In genomic region chr1:204920967-204921366, GRCh38 we compare ENCODE assay signal across 19 cellular contexts. TPM values are rescaled to one million over a fixed set of nuclear protein-coding genes. Genes with fewer than 3 reads are reported as not detected.
DNase-seq lines count a peak whose midpoint lies in the region; ATAC-seq and TF ChIP-seq lines count a peak whose summit lies in the region.
"Had no signal": no experiment of that assay in that cellular context is flagged by ENCODE, and none has a peak within 500 bp of the region (broad histone marks: within the 10 kb centered on the region; RNA-seq: fewer than 3 reads in every experiment).

No MANE protein-coding gene starts in this region.

- no peaks in the 10 kb centered on the region for H3K9me3 Mint-ChIP-seq in naive thymus-derived CD4-positive, alpha-beta T cell

- H3K27me3 ChIP-seq in HUES64 (ENCODE audit: insufficient read depth, low read length) (no peaks in the 10 kb centered on the region), mesendoderm (ENCODE audit: insufficient read depth, low read length, poor library complexity) (no peaks in the 10 kb centered on the region), BE2C (no peaks in the 10 kb centered on the region)
- no peaks in the 10 kb centered on the region for H3K27me3 ChIP-seq in naive thymus-derived CD4-positive, alpha-beta T cell (ENCODE audit: control insufficient read depth in 2 of 2, insufficient read depth in 2 of 2, low read length in 2 of 2)
- H3K27me3 ChIP-seq: SJSA1 had no signal

- H3K18ac ChIP-seq in mesendoderm (ENCODE audit: low read length) = peak overlapping the region; percentile 33

- H2BK5ac ChIP-seq in mesendoderm (ENCODE audit: low read length) = peak overlapping the region; percentile 91

- TF ChIP-seq CTCF in 22Rv1 (IDR thresholded peaks at IDR 0.05) (no peak), BE2C (IDR thresholded peaks at IDR 0.05; ENCODE audit: low read depth, low read length) (no peak)

- H3K27ac ChIP-seq in 22Rv1 = peak overlapping the region; percentile 93
- peak overlapping the region; percentile 12; the same call in 1 of the 2 replicates for H3K27ac ChIP-seq in HUES64 (ENCODE audit: low read depth, low read length)
- H3K27ac ChIP-seq in mesendoderm (ENCODE audit: low read depth, low read length) = peak overlapping the region; percentile 65
- H3K27ac ChIP-seq in naive thymus-derived CD4-positive, alpha-beta T cell (ENCODE audit: low read depth, low read length) = no peak overlapping the region
- H3K27ac ChIP-seq: A549, SJSA1 had no signal

- DNase-seq in cerebellar cortex (ENCODE audit: low spot score) (peak; percentile 44), mesendoderm (peak; percentile 33), BE2C (no peak)
- no peak for DNase-seq in activated CD4-positive, CD25-positive, alpha-beta regulatory T cell (lab: John Stamatoyannopoulos, UW)
- DNase-seq in stimulated activated CD4-positive, alpha-beta T cell treated with anti-CD3 and anti-CD28 coated beads, Interleukin-1b, Interleukin-23, amount 100 ng/mL, for 48 hours = no peak
- DNase-seq in naive thymus-derived CD4-positive, alpha-beta T cell = no peak
- DNase-seq: Calu3; CD4-positive, CD25-positive, alpha-beta regulatory T cell; DND-41; H7; IMR-90; NCI-H1417; NCI-H1930; NCI-H526; PC-3 had no signal

- H4K5ac ChIP-seq in mesendoderm (ENCODE audit: low read length) = no peak overlapping the region

- no peaks in the 10 kb centered on the region for H3K9me3 ChIP-seq in HUES64 (ENCODE audit: insufficient read depth, low read depth, low read length)
- no peaks in the 10 kb centered on the region for H3K9me3 ChIP-seq in BE2C
- H3K9me3 ChIP-seq in naive thymus-derived CD4-positive, alpha-beta T cell (ENCODE audit: control insufficient read depth in 2 of 3, low read length in 3 of 3) = no peaks in the 10 kb centered on the region
- H3K9me3 ChIP-seq: SJSA1 had no signal

- peak overlapping the region; percentile 19 for H3K4ac ChIP-seq in mesendoderm (ENCODE audit: low read depth, low read length)

- ATAC-seq in naive thymus-derived CD4-positive, alpha-beta T cell = no peak
- ATAC-seq: PC-3 had no signal

- no peaks in the 10 kb centered on the region for H3K36me3 ChIP-seq in HUES64 (ENCODE audit: insufficient read depth, low read length)
- H3K36me3 ChIP-seq in mesendoderm (ENCODE audit: control insufficient read depth, insufficient read depth, low read length) = no peaks in the 10 kb centered on the region
- H3K36me3 ChIP-seq in BE2C = no peaks in the 10 kb centered on the region
- H3K36me3 ChIP-seq in naive thymus-derived CD4-positive, alpha-beta T cell (ENCODE audit: control insufficient read depth in 2 of 3, insufficient read depth in 3 of 3, low read length in 3 of 3) = no peaks in the 10 kb centered on the region
- H3K36me3 ChIP-seq: SJSA1 had no signal

- H2BK15ac ChIP-seq in mesendoderm (replicated peaks; ENCODE audit: low read depth) = no peak overlapping the region

- peaks cover 0 to 27% (median 5%) of the 10 kb centered on the region in 5 donors for H3K27me3 Mint-ChIP-seq in naive thymus-derived CD4-positive, alpha-beta T cell

- peak overlapping the region; percentile 40 for H2BK120ac ChIP-seq in mesendoderm (ENCODE audit: low read depth, low read length)

- H3K4me3 ChIP-seq in HUES64 (ENCODE audit: low read length) = no peak overlapping the region
- no peak overlapping the region for H3K4me3 ChIP-seq in mesendoderm (ENCODE audit: low read length)
- no peak overlapping the region for H3K4me3 ChIP-seq in BE2C (ENCODE audit: low read depth, low read length)
- H3K4me3 ChIP-seq in naive thymus-derived CD4-positive, alpha-beta T cell (ENCODE audit: low read length) = no peak overlapping the region
- H3K4me3 ChIP-seq: A549, SJSA1 had no signal

- H3K4me2 ChIP-seq in mesendoderm (ENCODE audit: low read length) = no peak overlapping the region
- H3K4me2 ChIP-seq: A549 had no signal

- no peak overlapping the region for H3K27ac Mint-ChIP-seq in naive thymus-derived CD4-positive, alpha-beta T cell
- H3K27ac Mint-ChIP-seq: CD4-positive, CD25-positive, alpha-beta regulatory T cell had no signal

- H3K79me2 ChIP-seq in mesendoderm (ENCODE audit: control insufficient read depth, insufficient read depth, low read length) = no peaks in the 10 kb centered on the region

- H3K4me1 Mint-ChIP-seq in naive thymus-derived CD4-positive, alpha-beta T cell = peaks cover 0 to 3% (median 0%) of the 10 kb centered on the region in 7 donors
- H3K4me1 Mint-ChIP-seq: CD4-positive, CD25-positive, alpha-beta regulatory T cell had no signal

- H3K4me1 ChIP-seq in HUES64 (ENCODE audit: insufficient read depth, low read length) (peaks cover 58% of the 10 kb centered on the region), mesendoderm (ENCODE audit: control insufficient read depth, low read depth, low read length) (peaks cover 49% of the 10 kb centered on the region), BE2C (peaks cover 7% of the 10 kb centered on the region)
- no peaks in the 10 kb centered on the region for H3K4me1 ChIP-seq in naive thymus-derived CD4-positive, alpha-beta T cell (ENCODE audit: control insufficient read depth in 2 of 2, insufficient read depth in 2 of 2, low read length in 2 of 2)
- H3K4me1 ChIP-seq: SJSA1 had no signal

- peaks cover 4% of the 10 kb centered on the region for H3K79me1 ChIP-seq in mesendoderm (ENCODE audit: low read length)

- intact Hi-C loops in naive thymus-derived CD4-positive, alpha-beta T cell (cut with micrococcal nuclease) = no loop called here

- CTCF ChIA-PET in naive thymus-derived CD4-positive, alpha-beta T cell (lab: Charles Lee) = no interaction called here

- no peaks in the 10 kb centered on the region for H3K36me3 Mint-ChIP-seq in naive thymus-derived CD4-positive, alpha-beta T cell
- H3K36me3 Mint-ChIP-seq: CD4-positive, CD25-positive, alpha-beta regulatory T cell had no signal

- no peak overlapping the region for H3K23ac ChIP-seq in mesendoderm (ENCODE audit: low read length)

- H3K4me3 Mint-ChIP-seq in naive thymus-derived CD4-positive, alpha-beta T cell = no peak overlapping the region
- H3K4me3 Mint-ChIP-seq: CD4-positive, CD25-positive, alpha-beta regulatory T cell had no signal

- H3K56ac ChIP-seq in mesendoderm (ENCODE audit: low read length) = peak overlapping the region; percentile 74

- no peak overlapping the region for H3K9ac ChIP-seq in HUES64 (ENCODE audit: low read depth, low read length)
- H3K9ac ChIP-seq in mesendoderm (ENCODE audit: low read length) = peak overlapping the region; percentile 6

- POLR2A ChIA-PET in naive thymus-derived CD4-positive, alpha-beta T cell (lab: Charles Lee) = no interaction called here

- WGBS in HUES64 = 81% methylated on average over 7 of the region's 7 CpGs
- no CpG with 5 or more reads among the region's 7 CpGs for WGBS in mesendoderm (ENCODE audit: extremely low coverage, insufficient coverage, low lambda C conversion rate)

- H2AK5ac ChIP-seq in mesendoderm (ENCODE audit: low read length) = peak overlapping the region; percentile 94

- H4K8ac ChIP-seq in mesendoderm (ENCODE audit: low read depth, low read length) = no peak overlapping the region

RNA-seq across cellular contexts. Expression of gene NFASC, which starts 50.3 kb away (rescaled TPM):
- polyA plus RNA-seq in HUES64 (2013, experiment 1 of 2) = 7.8 TPM
- polyA plus RNA-seq in HUES64 (2013, experiment 2 of 2) = 14.2 TPM
- 15.8 TPM for polyA plus RNA-seq in mesendoderm (2013, experiment 1 of 2)
- 16.6 TPM for polyA plus RNA-seq in mesendoderm (2013, experiment 2 of 2)
- polyA plus RNA-seq in BE2C (2012; ENCODE audit: insufficient read depth, insufficient read length, low read depth) = 34.4 TPM
- under 1 TPM in 1 of 5 experiments, not detected in 4; 0.31 TPM for total RNA-seq in naive thymus-derived CD4-positive, alpha-beta T cell
- polyA plus RNA-seq in naive thymus-derived CD4-positive, alpha-beta T cell = not detected
- total RNA-seq: Calu3; CD4-positive, CD25-positive, alpha-beta regulatory T cell had no signal
- polyA plus RNA-seq: CD4-positive, CD25-positive, alpha-beta regulatory T cell had no signal

Comparison
In these comparisons a context has a peak if more than half of its experiments do, and no peak if none do; other contexts are left out.
1. DNase-seq: peak in cerebellar cortex (single experiment) and mesendoderm (single experiment); none in BE2C (single experiment), activated CD4-positive, CD25-positive, alpha-beta regulatory T cell (0 of 4), stimulated activated CD4-positive, alpha-beta T cell treated with anti-CD3 and anti-CD28 coated beads, Interleukin-1b, Interleukin-23, amount 100 ng/mL, for 48 hours (single experiment) and naive thymus-derived CD4-positive, alpha-beta T cell (0 of 9).